23 cellular contexts compared by ENCODE assay signal in the genomic region with DNA sequence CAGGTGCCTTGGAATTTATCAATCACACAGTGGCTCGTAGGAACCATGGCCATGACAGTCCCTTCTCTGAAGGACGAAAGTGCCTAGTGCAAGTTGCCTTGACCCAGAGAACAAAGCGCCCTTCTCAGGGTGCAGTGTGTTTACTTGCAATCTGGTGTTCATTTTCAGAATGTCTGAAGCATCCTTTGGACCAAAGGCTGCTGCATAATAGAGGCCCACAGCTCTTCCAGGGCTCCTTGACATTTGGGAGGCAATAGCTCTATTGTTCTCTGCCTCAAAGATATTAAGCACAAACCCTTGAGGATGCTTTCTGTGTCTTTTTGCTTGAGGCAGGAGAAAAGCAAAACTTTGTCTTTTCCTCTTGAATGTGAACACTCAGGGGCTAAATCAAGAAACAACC.
"Had no signal": no experiment of that assay in that cellular context is flagged by ENCODE, and none has a peak within 500 bp of the region (broad histone marks: within the 10 kb centered on the region; RNA-seq: fewer than 3 reads in every experiment).

No MANE protein-coding gene starts in this region.

- ATAC-seq: Panc1, Right ventricle myocardium inferior had no signal

- H3K36me3 ChIP-seq: MG63, SJCRH30 had no signal

- H3K4me2 ChIP-seq: PC-9, SK-N-SH had no signal

- H3K27ac ChIP-seq: PC-9, RWPE1, SJCRH30 had no signal

- H3K27me3 ChIP-seq: MG63 had no signal

- H2AFZ ChIP-seq: PC-9 had no signal

- H3K4me1 ChIP-seq: SJCRH30 had no signal

- H3K9ac ChIP-seq: SK-N-SH had no signal

- H3K9me3 ChIP-seq: MG63, SJCRH30, SK-N-SH had no signal

- H3K4me3 ChIP-seq: MG63, PC-9, SJCRH30 had no signal

- DNase-seq: Kasumi-1, KG1, MG63, NCI-H1105, NCI-H1417 treated with DMSO at 0.1 percent for 48 hours, NCI-H1436 treated with DMSO at 0.1 percent for 48 hours, NCI-H1694 treated with DMSO at 0.1 percent for 48 hours, NCI-H2029, NCI-H2081, NCI-H2227 treated with DMSO at 0.1 percent for 48 hours, NCI-H345, NCI-H446, NCI-H510A treated with DMSO at 0.1 percent for 48 hours, NCI-H526 treated with DMSO at 0.1 percent for 48 hours, NCI-H774, PC-9, SIG-M5, SW 1271 had no signal
